In genomic region chr14:101175731-101176534, GRCh38 we compare ENCODE assay signal across 30 cellular contexts.
A peak's percentile ranks its signal among the peaks of the same experiment; 100 is the strongest.
DNase-seq lines count a peak whose midpoint lies in the region; ATAC-seq and TF ChIP-seq lines count a peak whose summit lies in the region.
"Had no signal": no experiment of that assay in that cellular context is flagged by ENCODE, and none has a peak within 500 bp of the region (broad histone marks: within the 10 kb centered on the region; RNA-seq: fewer than 3 reads in every experiment).

No MANE protein-coding gene starts in this region.

- H3K9me1 ChIP-seq in IMR-90 (ENCODE audit: insufficient read depth, low read length), result no peaks in the 10 kb centered on the region

- H3K27ac Mint-ChIP-seq in endodermal cell, result peak overlapping the region; percentile 35
- no peak overlapping the region for H3K27ac Mint-ChIP-seq in Calu3 (ENCODE audit: unreplicated experiment)
- H3K27ac Mint-ChIP-seq: activated CD8-positive, alpha-beta T cell treated with anti-CD3 and anti-CD28 coated beads, Interleukin-2, amount 10 ng/mL, durations not matched to agents 7 days and 5 days; activated naive CD8-positive, alpha-beta T cell treated with anti-CD3 and anti-CD28 coated beads for 36 hours; B cell; CD8-positive, alpha-beta T cell; dendritic cell treated with granulocyte-macrophage colony-stimulating factor and Interleukin-4, amounts not matched to agents 40 ng/mL and 50 ng/mL, for 4 days; naive thymus-derived CD4-positive, alpha-beta T cell; T-helper 17 cell had no signal

- H3K27me3 ChIP-seq in IMR-90 (ENCODE audit: control insufficient read depth, insufficient read depth, low read length), result no peaks in the 10 kb centered on the region; the same call in 1 of the 2 replicates
- H3K27me3 ChIP-seq in endodermal cell (ENCODE audit: control insufficient read depth, insufficient read depth, low read length, poor library complexity, severe bottlenecking), result no peaks in the 10 kb centered on the region
- H3K27me3 ChIP-seq in ovary, result no peaks in the 10 kb centered on the region
- H3K27me3 ChIP-seq: ascending aorta, cardiac muscle cell, gastrocnemius medialis, hepatocyte, left lung, tibial nerve had no signal

- no peak overlapping the region for H4K5ac ChIP-seq in IMR-90 (ENCODE audit: low read depth, low read length)

- peaks cover 15% of the 10 kb centered on the region for H3K9me3 ChIP-seq in IMR-90 (ENCODE audit: control insufficient read depth, insufficient read depth, low read length)
- H3K9me3 ChIP-seq in endodermal cell (ENCODE audit: control insufficient read depth, low read length), result peaks cover 19% of the 10 kb centered on the region
- H3K9me3 ChIP-seq in ovary, result no peaks in the 10 kb centered on the region
- H3K9me3 ChIP-seq: ascending aorta, gastrocnemius medialis had no signal

- H3K4me3 ChIP-seq in IMR-90 (ENCODE audit: insufficient read depth, low read depth, low read length) (no peak overlapping the region), endodermal cell (ENCODE audit: low read length) (no peak overlapping the region), ovary (no peak overlapping the region)
- H3K4me3 ChIP-seq: ascending aorta, cardiac muscle cell, gastrocnemius medialis, hepatocyte, left lung, tibial nerve had no signal

- no peak overlapping the region for H2BK5ac ChIP-seq in IMR-90 (ENCODE audit: low read depth, low read length, poor library complexity, severe bottlenecking)

- H3K14ac ChIP-seq in IMR-90 (replicated peaks; ENCODE audit: low read depth, low read length), result no peak overlapping the region

- no peak for TF ChIP-seq RAD21 in IMR-90 (IDR thresholded peaks at IDR 0.05; ENCODE audit: low read length)

- H3K18ac ChIP-seq in IMR-90 (ENCODE audit: low read depth, low read length), result no peak overlapping the region

- no peak overlapping the region for H2BK20ac ChIP-seq in IMR-90 (ENCODE audit: low read depth, low read length)

- H3K4me1 Mint-ChIP-seq in endodermal cell, result no peaks in the 10 kb centered on the region
- peaks cover 9% of the 10 kb centered on the region for H3K4me1 Mint-ChIP-seq in Calu3 (ENCODE audit: low read depth, unreplicated experiment)
- H3K4me1 Mint-ChIP-seq: activated naive CD8-positive, alpha-beta T cell treated with anti-CD3 and anti-CD28 coated beads for 36 hours; B cell; naive thymus-derived CD4-positive, alpha-beta T cell; T-helper 17 cell had no signal

- DNase-seq in NCI-H748 (lab: John Stamatoyannopoulos, UW; ENCODE audit: unreplicated experiment) (peak; percentile 58), NCI-H748 treated with DMSO at 0.1 percent for 48 hours (lab: John Stamatoyannopoulos, UW) (no peak), IMR-90 (no peak), endodermal cell (no peak), ovary (peak in 4 of 5 donors; percentile 5 to 20 (median 8)), NCI-H526 (lab: John Stamatoyannopoulos, UW) (no peak), NCI-H1694 (lab: John Stamatoyannopoulos, UW) (no peak), Calu3 (no peak)
- DNase-seq: activated CD4-positive, alpha-beta T cell treated with anti-CD3 and anti-CD28 coated beads for 1 hour; activated CD8-positive, alpha-beta T cell treated with anti-CD3 and anti-CD28 coated beads, Interleukin-2, amount 10 ng/mL, durations not matched to agents 7 days and 5 days; activated effector memory CD4-positive, alpha-beta T cell treated with anti-CD3 and anti-CD28 coated beads, Interleukin-2, amount 50 U/mL, for 16 hours; activated naive CD8-positive, alpha-beta T cell treated with anti-CD3 and anti-CD28 coated beads for 36 hours; DMS 273 treated with DMSO at 0.1 percent for 48 hours; gastrocnemius medialis; Karpas-422; midbrain; naive thymus-derived CD4-positive, alpha-beta T cell; NCI-H226; right cardiac atrium; T-helper 17 cell had no signal

- H3K4me2 ChIP-seq in IMR-90 (ENCODE audit: low read depth, low read length), result no peak overlapping the region
- H3K4me2 ChIP-seq: hepatocyte had no signal

- dilution Hi-C loops in IMR-90 (cut with HindIII; ENCODE audit: low sequenced_read_pairs, unreplicated experiment), result no loop called here

- no peak overlapping the region for H2AFZ ChIP-seq in IMR-90 (replicated peaks; ENCODE audit: low read length, poor library complexity)
- H2AFZ ChIP-seq: hepatocyte, parathyroid adenoma had no signal

- H3K27me3 Mint-ChIP-seq in endodermal cell (ENCODE audit: insufficient read depth) (no peaks in the 10 kb centered on the region), Calu3 (ENCODE audit: unreplicated experiment) (no peaks in the 10 kb centered on the region)
- H3K27me3 Mint-ChIP-seq: B cell; dendritic cell treated with granulocyte-macrophage colony-stimulating factor and Interleukin-4, amounts not matched to agents 40 ng/mL and 50 ng/mL, for 4 days had no signal

- no peak overlapping the region for H3K56ac ChIP-seq in IMR-90 (ENCODE audit: extremely low read depth, insufficient read depth, low read length)

- no peak overlapping the region for H4K8ac ChIP-seq in IMR-90 (ENCODE audit: low read depth in 2 of 2, low read length in 2 of 2)

- no peak overlapping the region for H3K4me3 Mint-ChIP-seq in endodermal cell
- H3K4me3 Mint-ChIP-seq in Calu3 (ENCODE audit: low read depth, unreplicated experiment), result no peak overlapping the region
- H3K4me3 Mint-ChIP-seq: activated CD8-positive, alpha-beta T cell treated with anti-CD3 and anti-CD28 coated beads, Interleukin-2, amount 10 ng/mL, durations not matched to agents 7 days and 5 days; activated naive CD8-positive, alpha-beta T cell treated with anti-CD3 and anti-CD28 coated beads for 36 hours; B cell; CD8-positive, alpha-beta T cell; dendritic cell treated with granulocyte-macrophage colony-stimulating factor and Interleukin-4, amounts not matched to agents 40 ng/mL and 50 ng/mL, for 4 days; naive thymus-derived CD4-positive, alpha-beta T cell; T-helper 17 cell had no signal

- H3K23ac ChIP-seq in IMR-90 (ENCODE audit: low read depth, low read length), result no peak overlapping the region

- H3K79me1 ChIP-seq in IMR-90 (ENCODE audit: low read depth in 1 of 2, low read length in 2 of 2), result no peaks in the 10 kb centered on the region

- CTCF ChIA-PET in IMR-90 (lab: Yijun Ruan, JAX) (no interaction called here), Calu3 (lab: Charles Lee) (no interaction called here)

- H3K27ac ChIP-seq in IMR-90 (ENCODE audit: insufficient read depth, low read length) (no peak overlapping the region), endodermal cell (ENCODE audit: low read depth, low read length) (no peak overlapping the region), ovary (no peak overlapping the region)
- H3K27ac ChIP-seq: ascending aorta, cardiac muscle cell, gastrocnemius medialis, hepatocyte, HL-60, left lung, parathyroid adenoma, tibial nerve had no signal

- no TSS peak for BruUV-seq in IMR-90 (replicated peaks; lab: Mats Ljungman, UMichigan)
- no TSS peak for BruUV-seq in Calu3 (replicated peaks; lab: Mats Ljungman, UMichigan)

- H2BK120ac ChIP-seq in IMR-90 (ENCODE audit: low read depth, low read length), result no peak overlapping the region

- intact Hi-C loops in IMR-90 (cut with micrococcal nuclease) (no loop called here), ovary (cut with DNase I) (no loop called here), Calu3 (cut with micrococcal nuclease; ENCODE audit: unreplicated experiment) (no loop called here)

- H3K9me3 Mint-ChIP-seq in endodermal cell, result peaks cover 31% of the 10 kb centered on the region
- peaks cover 9% of the 10 kb centered on the region for H3K9me3 Mint-ChIP-seq in Calu3 (ENCODE audit: low read depth, unreplicated experiment)
- H3K9me3 Mint-ChIP-seq: activated naive CD8-positive, alpha-beta T cell treated with anti-CD3 and anti-CD28 coated beads for 36 hours; CD8-positive, alpha-beta T cell; dendritic cell treated with granulocyte-macrophage colony-stimulating factor and Interleukin-4, amounts not matched to agents 40 ng/mL and 50 ng/mL, for 4 days had no signal

- H2AK9ac ChIP-seq in IMR-90 (replicated peaks; ENCODE audit: low read depth, low read length, poor library complexity), result peak overlapping the region; percentile 1

- H3K4ac ChIP-seq in IMR-90 (ENCODE audit: low read depth, low read length), result no peak overlapping the region

- POLR2A ChIA-PET in IMR-90 (lab: Charles Lee; ENCODE audit: unreplicated experiment), result no interaction called here

- WGBS in IMR-90 (ENCODE audit: extremely low coverage in 2 of 2, insufficient read length in 1 of 2), 2 experiments, result 58% methylated on average over 7 of the region's 13 CpGs; no CpG with 5 or more reads in 1 of the 2 experiments
- WGBS in endodermal cell (ENCODE audit: insufficient coverage in 1 of 2, insufficient read length in 1 of 2), 2 experiments, result 89 to 92% methylated on average over 9 to 13 of the region's 13 CpGs
- WGBS in ovary, 3 donors, result 93 to 97% (median 94%) methylated on average over 11 to 13 of the region's 13 CpGs

- H3K4me1 ChIP-seq in IMR-90 (ENCODE audit: control insufficient read depth, insufficient read depth, low read length) (no peaks in the 10 kb centered on the region), endodermal cell (ENCODE audit: control insufficient read depth, insufficient read depth, low read length) (no peaks in the 10 kb centered on the region), ovary (ENCODE audit: insufficient read depth) (peaks cover 3% of the 10 kb centered on the region)
- H3K4me1 ChIP-seq: ascending aorta, gastrocnemius medialis, left lung, parathyroid adenoma, tibial nerve had no signal

- TF ChIP-seq CTCF in IMR-90 (conservative IDR thresholded peaks at IDR 0.05; ENCODE audit: low read depth, low read length), result no peak
- no peak for TF ChIP-seq CTCF in endodermal cell (conservative IDR thresholded peaks at IDR 0.05)
- TF ChIP-seq CTCF in ovary (IDR thresholded peaks at IDR 0.05), result no peak
- no peak for TF ChIP-seq CTCF in Calu3 (IDR thresholded peaks at IDR 0.05; ENCODE audit: unreplicated experiment)

- no peak for ATAC-seq in IMR-90 (ENCODE audit: low read depth)
- ATAC-seq: activated CD8-positive, alpha-beta T cell treated with anti-CD3 and anti-CD28 coated beads, Interleukin-2, amount 10 ng/mL, durations not matched to agents 7 days and 5 days; CD8-positive, alpha-beta T cell; gastrocnemius medialis; naive thymus-derived CD4-positive, alpha-beta T cell; right cardiac atrium; T-helper 17 cell had no signal

- TF ChIP-seq POLR2A in IMR-90 (IDR thresholded peaks at IDR 0.05; ENCODE audit: low read depth, low read length) (no peak), ovary (IDR thresholded peaks at IDR 0.05) (no peak)

- H2BK15ac ChIP-seq in IMR-90 (ENCODE audit: low read depth, low read length), result no peak overlapping the region

- in situ Hi-C loops in IMR-90 (cut with MboI; ENCODE audit: low sequenced_read_pairs), result no loop called here

- H3K9ac ChIP-seq in IMR-90 (ENCODE audit: low read depth, low read length) (no peak overlapping the region), endodermal cell (ENCODE audit: extremely low read depth, low read length, poor library complexity, severe bottlenecking) (no peak overlapping the region)
- H3K9ac ChIP-seq: parathyroid adenoma had no signal

- no peaks in the 10 kb centered on the region for H4K20me1 ChIP-seq in IMR-90 (ENCODE audit: insufficient read depth, low read length)

- TF ChIP-seq EP300 in ovary (IDR thresholded peaks at IDR 0.05), result no peak

- peaks cover 2% of the 10 kb centered on the region for H3K36me3 Mint-ChIP-seq in endodermal cell (ENCODE audit: low read depth)
- no peaks in the 10 kb centered on the region for H3K36me3 Mint-ChIP-seq in Calu3 (ENCODE audit: insufficient read depth, unreplicated experiment)
- H3K36me3 Mint-ChIP-seq: activated naive CD8-positive, alpha-beta T cell treated with anti-CD3 and anti-CD28 coated beads for 36 hours; CD8-positive, alpha-beta T cell had no signal

- H3K36me3 ChIP-seq in IMR-90 (ENCODE audit: control insufficient read depth, insufficient read depth, low read length), result no peaks in the 10 kb centered on the region
- no peaks in the 10 kb centered on the region for H3K36me3 ChIP-seq in endodermal cell (ENCODE audit: control insufficient read depth, insufficient read depth, low read length)
- no peaks in the 10 kb centered on the region for H3K36me3 ChIP-seq in ovary
- H3K36me3 ChIP-seq: ascending aorta, cardiac muscle cell, gastrocnemius medialis, left lung, tibial nerve had no signal

- no peak overlapping the region for H2AK5ac ChIP-seq in IMR-90 (ENCODE audit: low read depth, low read length)

- H4K91ac ChIP-seq in IMR-90 (ENCODE audit: insufficient read depth, low read depth, low read length), result no peak overlapping the region

Comparison
In these comparisons a context has a peak if more than half of its experiments do, and no peak if none do; other contexts are left out.
1. DNase-seq: peak in NCI-H748 (single experiment) and ovary (4 of 5); none in NCI-H748 treated with DMSO at 0.1 percent for 48 hours (single experiment), IMR-90 (single experiment), endodermal cell (single experiment), NCI-H526 (0 of 2), NCI-H1694 (single experiment) and Calu3 (single experiment).